Comparison of ENCODE assay signal across 11 cellular contexts in the genomic region with DNA sequence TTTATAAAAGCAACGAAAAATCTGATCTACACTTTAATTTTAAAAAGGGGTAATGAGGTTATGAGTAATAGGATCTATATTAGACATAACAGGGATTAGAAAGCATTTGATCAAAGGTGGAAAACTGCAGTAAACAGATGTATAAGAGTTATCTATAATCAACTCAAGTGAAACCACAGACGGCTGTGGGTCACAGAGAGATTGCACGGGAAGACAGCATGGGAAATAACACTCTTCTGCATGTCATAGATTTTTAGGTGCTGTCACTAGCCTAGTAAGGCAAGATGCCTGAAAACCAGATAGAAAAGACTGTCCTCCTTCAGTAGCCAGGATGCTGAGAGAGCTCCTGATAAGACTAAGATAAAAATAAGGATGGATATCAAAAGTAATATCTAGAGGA. TPM values are rescaled to one million over a fixed set of nuclear protein-coding genes. Genes with fewer than 3 reads are reported as not detected.
DNase-seq lines count a peak whose midpoint lies in the region; ATAC-seq, FAIRE-seq and TF ChIP-seq lines count a peak whose summit lies in the region.
"Had no signal": no experiment of that assay in that cellular context is flagged by ENCODE, and none has a peak within 500 bp of the region (broad histone marks: within the 10 kb centered on the region; RNA-seq: fewer than 3 reads in every experiment).

No MANE protein-coding gene starts in this region.

- peak; percentile 24 for FAIRE-seq in GM18507 (lab: Jason Lieb, UNC)

- WGBS in heart right ventricle, 2 donors = 65 to 74% methylated on average over 3 of the region's 3 CpGs

- H3K27me3 Mint-ChIP-seq in activated T-helper 17 cell treated with anti-CD3 and anti-CD28 coated beads, Interleukin-2, amount 50 U/mL, for 72 hours = no peaks in the 10 kb centered on the region

- H3K4me3 Mint-ChIP-seq in activated T-helper 17 cell treated with anti-CD3 and anti-CD28 coated beads, Interleukin-2, amount 50 U/mL, for 72 hours = peak overlapping the region; percentile 81

- POLR2A ChIA-PET in A673 (lab: Charles Lee; ENCODE audit: low non-redundant PET) = no interaction called here

- H3K4me2 ChIP-seq in BLaER1 = peak overlapping the region; percentile 91

- BruUV-seq in A673 (replicated peaks; lab: Mats Ljungman, UMichigan) = no TSS peak

- H3K36me3 Mint-ChIP-seq in activated T-helper 17 cell treated with anti-CD3 and anti-CD28 coated beads, Interleukin-2, amount 50 U/mL, for 72 hours (ENCODE audit: low read depth) = peaks cover 10% of the 10 kb centered on the region

- H3K9me3 Mint-ChIP-seq in activated T-helper 17 cell treated with anti-CD3 and anti-CD28 coated beads, Interleukin-2, amount 50 U/mL, for 72 hours = no peaks in the 10 kb centered on the region

- peaks cover 61% of the 10 kb centered on the region for H3K4me1 Mint-ChIP-seq in activated T-helper 17 cell treated with anti-CD3 and anti-CD28 coated beads, Interleukin-2, amount 50 U/mL, for 72 hours

- H3K4me3 ChIP-seq in BLaER1 (peak overlapping the region; percentile 85), muscle layer of duodenum (ENCODE audit: low read depth in 1 of 2, low read length in 2 of 2) (peak overlapping the region; percentile 78 to 86), heart right ventricle (peak overlapping the region in 2 of 10 donors; percentile 66 to 78), A673 (ENCODE audit: low read depth, low read length, poor library complexity, severe bottlenecking) (no peak overlapping the region)

- CTCF ChIA-PET in A673 (lab: Charles Lee) = no interaction called here

- no peaks in the 10 kb centered on the region for H3K9me3 ChIP-seq in BLaER1
- H3K9me3 ChIP-seq in muscle layer of duodenum (ENCODE audit: control insufficient read depth in 1 of 2, low read length in 2 of 2) = no peaks in the 10 kb centered on the region
- no peaks in the 10 kb centered on the region for H3K9me3 ChIP-seq in heart right ventricle
- H3K9me3 ChIP-seq in A673 (ENCODE audit: low read depth, low read length, poor library complexity, severe bottlenecking) = no peaks in the 10 kb centered on the region
- H3K9me3 ChIP-seq: right lobe of liver had no signal

- H3K27ac ChIP-seq in BLaER1 (peak overlapping the region; percentile 8; the same call in 1 of the 2 replicates), muscle layer of duodenum (ENCODE audit: low read length) (peak overlapping the region; percentile 70), heart right ventricle (peak overlapping the region in 3 of 10 donors; percentile 14 to 91 (median 91)), A673 (ENCODE audit: low read depth, low read length, poor library complexity, severe bottlenecking) (no peak overlapping the region)
- H3K27ac ChIP-seq: right lobe of liver had no signal

- peaks cover 44% of the 10 kb centered on the region for H4K20me1 ChIP-seq in BLaER1

- H3K9ac ChIP-seq in BLaER1 = peak overlapping the region; percentile 88; the same call in 1 of the 2 replicates

- H3K27ac Mint-ChIP-seq in activated T-helper 17 cell treated with anti-CD3 and anti-CD28 coated beads, Interleukin-2, amount 50 U/mL, for 72 hours = peak overlapping the region; percentile 79

- ATAC-seq in activated T-helper 17 cell treated with anti-CD3 and anti-CD28 coated beads, Interleukin-2, amount 50 U/mL, for 72 hours (replicated peaks) = peak; percentile 31
- no peak for ATAC-seq in heart right ventricle

- H3K36me3 ChIP-seq in BLaER1 (no peaks in the 10 kb centered on the region), muscle layer of duodenum (ENCODE audit: control insufficient read depth in 1 of 2, insufficient read depth in 2 of 2, low read length in 2 of 2) (no peaks in the 10 kb centered on the region), heart right ventricle (no peaks in the 10 kb centered on the region), A673 (ENCODE audit: insufficient read depth, low read length, poor library complexity, severe bottlenecking) (no peaks in the 10 kb centered on the region)
- H3K36me3 ChIP-seq: right lobe of liver had no signal

- intact Hi-C loops in heart right ventricle (cut with DNase I) (loop anchor here in 1 of 10 donors (5.0 kb wide), 1 partner anchor 53 kb away; the partner anchor contains the start of gene SCG3), A673 (cut with micrococcal nuclease; ENCODE audit: unreplicated experiment) (no loop called here)

- H3K4me1 ChIP-seq in BLaER1 = peaks cover 73% of the 10 kb centered on the region
- H3K4me1 ChIP-seq in muscle layer of duodenum (ENCODE audit: control insufficient read depth in 1 of 2, insufficient read depth in 2 of 2, low read length in 2 of 2) = peaks cover 30% of the 10 kb centered on the region in 2 donors
- H3K4me1 ChIP-seq in heart right ventricle = peaks cover 4 to 62% (median 48%) of the 10 kb centered on the region in 9 donors
- H3K4me1 ChIP-seq in A673 (ENCODE audit: insufficient read depth, low read length, poor library complexity, severe bottlenecking) = no peaks in the 10 kb centered on the region

- DNase-seq in GM18507 (ENCODE audit: extremely low spot score, insufficient read length, low read depth) (no peak), DMS 273 treated with DMSO at 0.1 percent for 48 hours (lab: John Stamatoyannopoulos, UW) (no peak), NCI-H2227 treated with DMSO at 0.1 percent for 48 hours (lab: John Stamatoyannopoulos, UW) (no peak), heart right ventricle (no peak), A673 (ENCODE audit: low spot score) (no peak)
- DNase-seq: right lobe of liver, SW 1271 had no signal

- H3K27me3 ChIP-seq in BLaER1 (no peaks in the 10 kb centered on the region), muscle layer of duodenum (ENCODE audit: low read depth, low read length) (no peaks in the 10 kb centered on the region), heart right ventricle (no peaks in the 10 kb centered on the region), A673 (replicated peaks; ENCODE audit: insufficient read depth, low read depth, low read length, poor library complexity) (no peaks in the 10 kb centered on the region)
- H3K27me3 ChIP-seq: right lobe of liver had no signal

- TF ChIP-seq CTCF in heart right ventricle (IDR thresholded peaks at IDR 0.05) = no peak
- no peak for TF ChIP-seq CTCF in A673 (conservative IDR thresholded peaks at IDR 0.05; ENCODE audit: low read depth, low read length)

RNA-seq across cellular contexts. Expression of gene LYSMD2, which starts 1.8 kb away (rescaled TPM):
- total RNA-seq in activated T-helper 17 cell treated with anti-CD3 and anti-CD28 coated beads, Interleukin-2, amount 50 U/mL, for 72 hours = 10 to 100 TPM; 10.9 to 16.2 TPM
- total RNA-seq in heart right ventricle = 1 to 10 TPM; 1.7 to 8.6 (median 3.9) TPM
- 1 to 10 TPM; 5.0 to 8.6 TPM for polyA plus RNA-seq in heart right ventricle
- total RNA-seq in A673 (2021) = 2.9 and 3.7 TPM in 2 replicates

RNA-seq across cellular contexts. Expression of gene TMOD2, which starts 15.8 kb away (rescaled TPM):
- 1 to 10 TPM; 2.8 to 3.8 TPM for total RNA-seq in activated T-helper 17 cell treated with anti-CD3 and anti-CD28 coated beads, Interleukin-2, amount 50 U/mL, for 72 hours
- total RNA-seq in heart right ventricle = 1 to 10 TPM; 2.8 to 8.5 (median 5.1) TPM
- 1 to 10 TPM; 1.5 to 2.6 TPM for polyA plus RNA-seq in heart right ventricle
- 0.67 and 1.6 TPM in 2 replicates for total RNA-seq in A673 (2021)

RNA-seq across cellular contexts. Expression of gene SCG3, which starts 54.3 kb away (rescaled TPM):
- not detected for total RNA-seq in activated T-helper 17 cell treated with anti-CD3 and anti-CD28 coated beads, Interleukin-2, amount 50 U/mL, for 72 hours
- total RNA-seq in heart right ventricle = under 1 TPM in 1 of 10 donors, not detected in 9; 0.13 TPM
- polyA plus RNA-seq in heart right ventricle = under 1 TPM in 1 of 2 donors, not detected in 1; 0.04 TPM
- 0.21 and 0.22 TPM in 2 replicates for total RNA-seq in A673 (2021)
- total RNA-seq: HT-29, right lobe of liver had no signal
